Comparison of ENCODE assay signal across 18 cellular contexts in the genomic region with DNA sequence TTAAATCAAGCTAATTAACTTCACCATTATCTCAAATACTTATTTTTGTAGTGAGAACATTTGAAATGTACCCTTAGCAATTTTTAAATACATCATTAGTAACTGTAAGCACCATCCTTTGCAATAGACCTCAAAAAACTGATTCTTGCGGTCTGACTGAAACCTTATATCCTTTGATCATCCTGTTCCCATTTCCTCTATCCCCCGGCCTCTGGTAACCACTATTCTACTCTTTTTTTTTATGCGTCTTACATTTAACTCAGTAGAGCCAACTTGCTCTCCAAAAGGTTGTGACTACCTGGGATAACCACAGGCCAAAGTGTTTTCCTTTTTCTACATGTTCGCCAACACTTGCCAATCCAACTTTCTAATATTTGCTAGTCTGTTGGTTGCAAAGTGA.
DNase-seq lines count a peak whose midpoint lies in the region; ATAC-seq, FAIRE-seq and TF ChIP-seq lines count a peak whose summit lies in the region.
"Had no signal": no experiment of that assay in that cellular context is flagged by ENCODE, and none has a peak within 500 bp of the region (broad histone marks: within the 10 kb centered on the region; RNA-seq: fewer than 3 reads in every experiment).

No MANE protein-coding gene starts in this region.

- H3K79me2 ChIP-seq in DND-41 (ENCODE audit: insufficient read depth, low read length) (no peaks in the 10 kb centered on the region), MM.1S (ENCODE audit: low read length) (no peaks in the 10 kb centered on the region)

- H3K9ac ChIP-seq in DND-41 (ENCODE audit: low read depth, low read length) (peak overlapping the region; percentile 27; the same call in 1 of the 2 replicates), MM.1S (ENCODE audit: low read length) (no peak overlapping the region), SK-N-MC (ENCODE audit: insufficient read length) (no peak overlapping the region)
- H3K9ac ChIP-seq: GM23248 had no signal

- H3F3A ChIP-seq in MM.1S (ENCODE audit: insufficient read depth, low read length): no peaks in the 10 kb centered on the region

- H3K27ac ChIP-seq in DND-41 (ENCODE audit: low read length) (peak overlapping the region; percentile 70), MM.1S (ENCODE audit: low read length) (no peak overlapping the region), SK-N-MC (no peak overlapping the region)
- H3K27ac ChIP-seq: GM23248 had no signal

- H3K27me3 ChIP-seq in DND-41 (ENCODE audit: insufficient read depth, low read length, poor library complexity): no peaks in the 10 kb centered on the region
- no peaks in the 10 kb centered on the region for H3K27me3 ChIP-seq in MM.1S (replicated peaks; ENCODE audit: insufficient read depth, low read length)

- no peak overlapping the region for H2AFZ ChIP-seq in DND-41 (ENCODE audit: low read depth, low read length)
- H2AFZ ChIP-seq in MM.1S (ENCODE audit: low read length): no peak overlapping the region
- H2AFZ ChIP-seq: GM23248 had no signal

- H4K20me1 ChIP-seq in DND-41 (ENCODE audit: insufficient read depth, low read length) (no peaks in the 10 kb centered on the region), MM.1S (ENCODE audit: insufficient read depth, low read length) (no peaks in the 10 kb centered on the region)

- H3K4me3 ChIP-seq in DND-41 (ENCODE audit: low read depth in 1 of 2, low read length in 2 of 2): peak overlapping the region in 1 of 2 experiments; percentile 5; a peak in 1 of 4 replicates
- no peak overlapping the region for H3K4me3 ChIP-seq in MM.1S (ENCODE audit: low read length)
- H3K4me3 ChIP-seq in SK-N-MC: no peak overlapping the region
- H3K4me3 ChIP-seq: GM23248 had no signal

- peak; percentile 98 for ATAC-seq in DND-41 (ENCODE audit: insufficient read depth, low read depth)
- ATAC-seq in HG03521 (IDR thresholded peaks at IDR 0.05; ENCODE audit: unreplicated experiment): no peak

- peaks cover 2% of the 10 kb centered on the region for H3K9me3 ChIP-seq in DND-41 (ENCODE audit: insufficient read depth, low read length, severe bottlenecking)
- H3K9me3 ChIP-seq in MM.1S (replicated peaks; ENCODE audit: insufficient read depth, low read length): no peaks in the 10 kb centered on the region
- no peaks in the 10 kb centered on the region for H3K9me3 ChIP-seq in SK-N-MC (ENCODE audit: low read depth, low read length)

- FAIRE-seq in GM19239 (lab: Jason Lieb, UNC): no peak
- FAIRE-seq: G401.6, GM12892, H1 had no signal

- peaks cover 31% of the 10 kb centered on the region for H3K4me1 ChIP-seq in DND-41 (ENCODE audit: insufficient read depth, low read length)
- H3K4me1 ChIP-seq in MM.1S (ENCODE audit: low read length): 0 out of 2 replicates have a peak, but pooled peaks cover 6% of the 10 kb centered on the region

- DNase-seq in DND-41 (peak; percentile 64), MM.1S (peak; percentile 46), SK-N-MC (ENCODE audit: low read depth, low spot score) (peak; percentile 1), 8988T (no peak), GM19239 (ENCODE audit: insufficient read length, low spot score) (no peak)
- DNase-seq: C1 segment of cervical spinal cord; Calu3; CD4-positive, alpha-beta memory T cell; COR-L47; DMS53; DMS79 treated with DMSO at 0.1 percent for 48 hours; GM23248; H7; HCEC 1CT had no signal

- H3K36me3 ChIP-seq in DND-41 (ENCODE audit: insufficient read depth, low read length) (no peaks in the 10 kb centered on the region), MM.1S (replicated peaks; ENCODE audit: insufficient read depth, low read length) (no peaks in the 10 kb centered on the region), SK-N-MC (ENCODE audit: insufficient read depth, low read length) (no peaks in the 10 kb centered on the region)

- peak overlapping the region; percentile 58 for H3K4me2 ChIP-seq in DND-41 (ENCODE audit: insufficient read depth, low read length)
- H3K4me2 ChIP-seq in MM.1S (ENCODE audit: low read depth, low read length): no peak overlapping the region

- TF ChIP-seq CTCF in DND-41 (IDR thresholded peaks at IDR 0.05; ENCODE audit: borderline replicate concordance, extremely low read depth, low read length, poor library complexity, severe bottlenecking) (no peak), MM.1S (IDR thresholded peaks at IDR 0.05; ENCODE audit: low read length) (no peak)

- H3K9me2 ChIP-seq in MM.1S (replicated peaks; ENCODE audit: insufficient read depth, low read length): no peaks in the 10 kb centered on the region

Comparison
In these comparisons a context has a peak if more than half of its experiments do, and no peak if none do; other contexts are left out.
1. DNase-seq: peak in DND-41 (single experiment), MM.1S (single experiment) and SK-N-MC (single experiment); none in 8988T (single experiment) and GM19239 (single experiment).